ENCODE assay signal across 1 cellular context in genomic region chr16:53224932-53225533, GRCh38.
A peak's percentile ranks its signal among the peaks of the same experiment; 100 is the strongest.
TF ChIP-seq lines count a peak whose summit lies in the region.

No MANE protein-coding gene starts in this region.

TF ChIP-seq in K562, 482 proteins besides CTCF, POLR2A, EP300 and RAD21 (continued from another document and continues in another):
- no peak for TF ChIP-seq CEBPZ (IDR thresholded peaks at IDR 0.05; ENCODE audit: borderline replicate concordance, low read depth, low read length)
- TF ChIP-seq CREM (IDR thresholded peaks at IDR 0.05; ENCODE audit: low read depth): 0 out of 2 replicates have a peak, but pooled peaks have one; percentile 23
- no peak for TF ChIP-seq HLTF (IDR thresholded peaks at IDR 0.05)
- TF ChIP-seq TBL1XR1 (IDR thresholded peaks at IDR 0.05; ENCODE audit: low read length in 2 of 2): no peak
- peak; percentile 83 for TF ChIP-seq BACH1 (tag; IDR thresholded peaks at IDR 0.05)
- TF ChIP-seq IFI16 (CRISPR knock-in tag; IDR thresholded peaks at IDR 0.05): no peak
- TF ChIP-seq MECOM (CRISPR knock-in tag; IDR thresholded peaks at IDR 0.05): no peak
- TF ChIP-seq FOXA1 (IDR thresholded peaks at IDR 0.05; ENCODE audit: borderline replicate concordance): no peak
- TF ChIP-seq NCOA6 (IDR thresholded peaks at IDR 0.05): no peak
- no peak for TF ChIP-seq NCOA2 (IDR thresholded peaks at IDR 0.05; ENCODE audit: partially characterized antibody in 2 of 2)
- no peak for TF ChIP-seq MITF (IDR thresholded peaks at IDR 0.05)
- TF ChIP-seq YY1 (IDR thresholded peaks at IDR 0.05; ENCODE audit: borderline replicate concordance in 1 of 3, control insufficient read depth in 1 of 3, extremely low read depth in 1 of 3, insufficient read depth in 3 of 3, insufficient read length in 1 of 3, insufficient replicate concordance in 2 of 3, low read depth in 1 of 3, low read length in 2 of 3): peak in 1 of 3 experiments; percentile 60
- TF ChIP-seq HMG20A (CRISPR knock-in tag; conservative IDR thresholded peaks at IDR 0.05): no peak
- TF ChIP-seq, protein P1, sequence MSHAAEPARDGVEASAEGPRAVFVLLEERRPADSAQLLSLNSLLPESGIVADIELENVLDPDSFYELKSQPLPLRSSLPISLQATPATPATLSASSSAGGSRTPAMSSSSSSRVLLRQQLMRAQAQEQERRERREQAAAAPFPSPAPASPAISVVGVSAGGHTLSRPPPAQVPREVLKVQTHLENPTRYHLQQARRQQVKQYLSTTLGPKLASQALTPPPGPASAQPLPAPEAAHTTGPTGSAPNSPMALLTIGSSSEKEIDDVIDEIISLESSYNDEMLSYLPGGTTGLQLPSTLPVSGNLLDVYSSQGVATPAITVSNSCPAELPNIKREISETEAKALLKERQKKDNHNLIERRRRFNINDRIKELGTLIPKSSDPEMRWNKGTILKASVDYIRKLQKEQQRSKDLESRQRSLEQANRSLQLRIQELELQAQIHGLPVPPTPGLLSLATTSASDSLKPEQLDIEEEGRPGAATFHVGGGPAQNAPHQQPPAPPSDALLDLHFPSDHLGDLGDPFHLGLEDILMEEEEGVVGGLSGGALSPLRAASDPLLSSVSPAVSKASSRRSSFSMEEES (CRISPR knock-in tag; IDR thresholded peaks at IDR 0.05): no peak
- TF ChIP-seq ZNF134 (CRISPR knock-in tag; conservative IDR thresholded peaks at IDR 0.05): no peak
- TF ChIP-seq ZNF79 (CRISPR knock-in tag; IDR thresholded peaks at IDR 0.05; ENCODE audit: low read depth): no peak
- TF ChIP-seq, protein P2, sequence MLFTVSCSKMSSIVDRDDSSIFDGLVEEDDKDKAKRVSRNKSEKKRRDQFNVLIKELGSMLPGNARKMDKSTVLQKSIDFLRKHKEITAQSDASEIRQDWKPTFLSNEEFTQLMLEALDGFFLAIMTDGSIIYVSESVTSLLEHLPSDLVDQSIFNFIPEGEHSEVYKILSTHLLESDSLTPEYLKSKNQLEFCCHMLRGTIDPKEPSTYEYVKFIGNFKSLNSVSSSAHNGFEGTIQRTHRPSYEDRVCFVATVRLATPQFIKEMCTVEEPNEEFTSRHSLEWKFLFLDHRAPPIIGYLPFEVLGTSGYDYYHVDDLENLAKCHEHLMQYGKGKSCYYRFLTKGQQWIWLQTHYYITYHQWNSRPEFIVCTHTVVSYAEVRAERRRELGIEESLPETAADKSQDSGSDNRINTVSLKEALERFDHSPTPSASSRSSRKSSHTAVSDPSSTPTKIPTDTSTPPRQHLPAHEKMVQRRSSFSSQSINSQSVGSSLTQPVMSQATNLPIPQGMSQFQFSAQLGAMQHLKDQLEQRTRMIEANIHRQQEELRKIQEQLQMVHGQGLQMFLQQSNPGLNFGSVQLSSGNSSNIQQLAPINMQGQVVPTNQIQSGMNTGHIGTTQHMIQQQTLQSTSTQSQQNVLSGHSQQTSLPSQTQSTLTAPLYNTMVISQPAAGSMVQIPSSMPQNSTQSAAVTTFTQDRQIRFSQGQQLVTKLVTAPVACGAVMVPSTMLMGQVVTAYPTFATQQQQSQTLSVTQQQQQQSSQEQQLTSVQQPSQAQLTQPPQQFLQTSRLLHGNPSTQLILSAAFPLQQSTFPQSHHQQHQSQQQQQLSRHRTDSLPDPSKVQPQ (CRISPR knock-in tag; IDR thresholded peaks at IDR 0.05; ENCODE audit: borderline replicate concordance): no peak
- TF ChIP-seq ARID3A (IDR thresholded peaks at IDR 0.05; ENCODE audit: borderline replicate concordance, low read depth, low read length): peak; percentile 50; the same call in 1 of the 2 replicates
- TF ChIP-seq ZNF707 (CRISPR knock-in tag; conservative IDR thresholded peaks at IDR 0.05): no peak
- TF ChIP-seq, protein P3, sequence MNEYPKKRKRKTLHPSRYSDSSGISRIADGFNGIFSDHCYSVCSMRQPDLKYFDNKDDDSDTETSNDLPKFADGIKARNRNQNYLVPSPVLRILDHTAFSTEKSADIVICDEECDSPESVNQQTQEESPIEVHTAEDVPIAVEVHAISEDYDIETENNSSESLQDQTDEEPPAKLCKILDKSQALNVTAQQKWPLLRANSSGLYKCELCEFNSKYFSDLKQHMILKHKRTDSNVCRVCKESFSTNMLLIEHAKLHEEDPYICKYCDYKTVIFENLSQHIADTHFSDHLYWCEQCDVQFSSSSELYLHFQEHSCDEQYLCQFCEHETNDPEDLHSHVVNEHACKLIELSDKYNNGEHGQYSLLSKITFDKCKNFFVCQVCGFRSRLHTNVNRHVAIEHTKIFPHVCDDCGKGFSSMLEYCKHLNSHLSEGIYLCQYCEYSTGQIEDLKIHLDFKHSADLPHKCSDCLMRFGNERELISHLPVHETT (CRISPR knock-in tag; conservative IDR thresholded peaks at IDR 0.05 in 1 of 2, IDR thresholded peaks at IDR 0.05 in 1 of 2): no peak
- TF ChIP-seq HMGN3 (IDR thresholded peaks at IDR 0.05; ENCODE audit: borderline replicate concordance, extremely low read depth, insufficient read length, low read depth, low read length): no peak
- no peak for TF ChIP-seq BMI1 (IDR thresholded peaks at IDR 0.05; ENCODE audit: low read length)
- no peak for TF ChIP-seq ZNF764 (CRISPR knock-in tag; IDR thresholded peaks at IDR 0.05; ENCODE audit: low read depth)
- peak; percentile 86 for TF ChIP-seq MAFK (IDR thresholded peaks at IDR 0.05; ENCODE audit: low read length)
- peak; percentile 93 for TF ChIP-seq MAFF (IDR thresholded peaks at IDR 0.05; ENCODE audit: low read length)
- no peak for TF ChIP-seq CHD4 (IDR thresholded peaks at IDR 0.05; ENCODE audit: insufficient read depth, insufficient replicate concordance, low read depth, low read length, poor library complexity, severe bottlenecking)
- peak; percentile 84 for TF ChIP-seq SMARCA4 (IDR thresholded peaks at IDR 0.05)
- TF ChIP-seq HDAC6 (IDR thresholded peaks at IDR 0.05; ENCODE audit: low read depth, low read length): no peak
- TF ChIP-seq NELFE (IDR thresholded peaks at IDR 0.05; ENCODE audit: insufficient read depth, insufficient read length): no peak
- TF ChIP-seq, protein P4, sequence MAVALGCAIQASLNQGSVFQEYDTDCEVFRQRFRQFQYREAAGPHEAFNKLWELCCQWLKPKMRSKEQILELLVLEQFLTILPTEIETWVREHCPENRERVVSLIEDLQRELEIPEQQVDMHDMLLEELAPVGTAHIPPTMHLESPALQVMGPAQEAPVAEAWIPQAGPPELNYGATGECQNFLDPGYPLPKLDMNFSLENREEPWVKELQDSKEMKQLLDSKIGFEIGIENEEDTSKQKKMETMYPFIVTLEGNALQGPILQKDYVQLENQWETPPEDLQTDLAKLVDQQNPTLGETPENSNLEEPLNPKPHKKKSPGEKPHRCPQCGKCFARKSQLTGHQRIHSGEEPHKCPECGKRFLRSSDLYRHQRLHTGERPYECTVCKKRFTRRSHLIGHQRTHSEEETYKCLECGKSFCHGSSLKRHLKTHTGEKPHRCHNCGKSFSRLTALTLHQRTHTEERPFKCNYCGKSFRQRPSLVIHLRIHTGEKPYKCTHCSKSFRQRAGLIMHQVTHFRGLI (CRISPR knock-in tag; IDR thresholded peaks at IDR 0.05): no peak
- TF ChIP-seq, protein P5, sequence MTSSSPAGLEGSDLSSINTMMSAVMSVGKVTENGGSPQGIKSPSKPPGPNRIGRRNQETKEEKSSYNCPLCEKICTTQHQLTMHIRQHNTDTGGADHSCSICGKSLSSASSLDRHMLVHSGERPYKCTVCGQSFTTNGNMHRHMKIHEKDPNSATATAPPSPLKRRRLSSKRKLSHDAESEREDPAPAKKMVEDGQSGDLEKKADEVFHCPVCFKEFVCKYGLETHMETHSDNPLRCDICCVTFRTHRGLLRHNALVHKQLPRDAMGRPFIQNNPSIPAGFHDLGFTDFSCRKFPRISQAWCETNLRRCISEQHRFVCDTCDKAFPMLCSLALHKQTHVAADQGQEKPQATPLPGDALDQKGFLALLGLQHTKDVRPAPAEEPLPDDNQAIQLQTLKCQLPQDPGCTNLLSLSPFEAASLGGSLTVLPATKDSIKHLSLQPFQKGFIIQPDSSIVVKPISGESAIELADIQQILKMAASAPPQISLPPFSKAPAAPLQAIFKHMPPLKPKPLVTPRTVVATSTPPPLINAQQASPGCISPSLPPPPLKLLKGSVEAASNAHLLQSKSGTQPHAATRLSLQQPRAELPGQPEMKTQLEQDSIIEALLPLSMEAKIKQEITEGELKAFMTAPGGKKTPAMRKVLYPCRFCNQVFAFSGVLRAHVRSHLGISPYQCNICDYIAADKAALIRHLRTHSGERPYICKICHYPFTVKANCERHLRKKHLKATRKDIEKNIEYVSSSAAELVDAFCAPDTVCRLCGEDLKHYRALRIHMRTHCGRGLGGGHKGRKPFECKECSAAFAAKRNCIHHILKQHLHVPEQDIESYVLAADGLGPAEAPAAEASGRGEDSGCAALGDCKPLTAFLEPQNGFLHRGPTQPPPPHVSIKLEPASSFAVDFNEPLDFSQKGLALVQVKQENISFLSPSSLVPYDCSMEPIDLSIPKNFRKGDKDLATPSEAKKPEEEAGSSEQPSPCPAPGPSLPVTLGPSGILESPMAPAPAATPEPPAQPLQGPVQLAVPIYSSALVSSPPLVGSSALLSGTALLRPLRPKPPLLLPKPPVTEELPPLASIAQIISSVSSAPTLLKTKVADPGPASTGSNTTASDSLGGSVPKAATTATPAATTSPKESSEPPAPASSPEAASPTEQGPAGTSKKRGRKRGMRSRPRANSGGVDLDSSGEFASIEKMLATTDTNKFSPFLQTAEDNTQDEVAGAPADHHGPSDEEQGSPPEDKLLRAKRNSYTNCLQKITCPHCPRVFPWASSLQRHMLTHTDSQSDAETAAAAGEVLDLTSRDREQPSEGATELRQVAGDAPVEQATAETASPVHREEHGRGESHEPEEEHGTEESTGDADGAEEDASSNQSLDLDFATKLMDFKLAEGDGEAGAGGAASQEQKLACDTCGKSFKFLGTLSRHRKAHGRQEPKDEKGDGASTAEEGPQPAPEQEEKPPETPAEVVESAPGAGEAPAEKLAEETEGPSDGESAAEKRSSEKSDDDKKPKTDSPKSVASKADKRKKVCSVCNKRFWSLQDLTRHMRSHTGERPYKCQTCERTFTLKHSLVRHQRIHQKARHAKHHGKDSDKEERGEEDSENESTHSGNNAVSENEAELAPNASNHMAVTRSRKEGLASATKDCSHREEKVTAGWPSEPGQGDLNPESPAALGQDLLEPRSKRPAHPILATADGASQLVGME (CRISPR knock-in tag; IDR thresholded peaks at IDR 0.05): no peak
- peak; percentile 37; the same call in 1 of the 2 replicates for TF ChIP-seq SMARCE1 (IDR thresholded peaks at IDR 0.05)
- no peak for TF ChIP-seq ZFPM2 (CRISPR knock-in tag; IDR thresholded peaks at IDR 0.05)
- no peak for TF ChIP-seq POLR2H (tag; IDR thresholded peaks at IDR 0.05; ENCODE audit: low read depth)
